22 cellular contexts compared by ENCODE assay signal in genomic region chr2:235925250-235925919, GRCh38.
DNase-seq lines count a peak whose midpoint lies in the region; ATAC-seq and TF ChIP-seq lines count a peak whose summit lies in the region.
"Had no signal": no experiment of that assay in that cellular context is flagged by ENCODE, and none has a peak within 500 bp of the region (broad histone marks: within the 10 kb centered on the region; RNA-seq: fewer than 3 reads in every experiment).

No MANE protein-coding gene starts in this region.

- H4K5ac ChIP-seq in IMR-90 (ENCODE audit: low read depth, low read length): no peak overlapping the region
- H4K5ac ChIP-seq in mesendoderm (ENCODE audit: low read length): no peak overlapping the region

- H2BK120ac ChIP-seq in IMR-90 (ENCODE audit: low read depth, low read length) (no peak overlapping the region), mesendoderm (ENCODE audit: low read depth, low read length) (no peak overlapping the region)

- WGBS in IMR-90 (ENCODE audit: extremely low coverage in 2 of 2, insufficient read length in 1 of 2), 2 experiments: 80% methylated on average over 1 of the region's 14 CpGs; no CpG with 5 or more reads in 1 of the 2 experiments
- no CpG with 5 or more reads among the region's 14 CpGs for WGBS in mesendoderm (ENCODE audit: extremely low coverage, insufficient coverage, low lambda C conversion rate)
- 80 to 83% methylated on average over 13 to 14 of the region's 14 CpGs for WGBS in esophagus squamous epithelium, 2 donors

- H3K27ac ChIP-seq in IMR-90 (ENCODE audit: insufficient read depth, low read length) (no peak overlapping the region), mesendoderm (ENCODE audit: low read depth, low read length) (no peak overlapping the region), esophagus squamous epithelium (no peak overlapping the region)
- H3K27ac ChIP-seq: A549; BLaER1 treated with 17β-estradiol and CSF1 and Interleukin-3, amounts not matched to agents 10 nM and 100 nM had no signal

- H2BK5ac ChIP-seq in IMR-90 (ENCODE audit: low read depth, low read length, poor library complexity, severe bottlenecking) (no peak overlapping the region), mesendoderm (ENCODE audit: low read length) (no peak overlapping the region)

- POLR2A ChIA-PET in IMR-90 (lab: Charles Lee; ENCODE audit: unreplicated experiment): no interaction called here

- DNase-seq in IMR-90 (no peak), T-helper 17 cell (no peak), mesendoderm (peak; percentile 5), renal cortical epithelial cell (ENCODE audit: low read depth) (peak; percentile 27), esophagus squamous epithelium (lab: John Stamatoyannopoulos, UW) (no peak)
- DNase-seq: 8988T; ACHN; AML-193; BE2C; Calu3; CD4-positive, alpha-beta memory T cell; COR-L47; DMS53; DMS79 treated with DMSO at 0.1 percent for 48 hours; GF-D8; GOT3; HFFc6 had no signal

- dilution Hi-C loops in IMR-90 (cut with HindIII; ENCODE audit: low sequenced_read_pairs, unreplicated experiment): no loop called here

- ATAC-seq in IMR-90 (ENCODE audit: low read depth) (no peak), T-helper 17 cell (no peak), HG03159 (IDR thresholded peaks at IDR 0.05; ENCODE audit: unreplicated experiment) (no peak), HG02938 (IDR thresholded peaks at IDR 0.05; ENCODE audit: unreplicated experiment) (no peak)
- ATAC-seq: A549 had no signal

- no peaks in the 10 kb centered on the region for H3K36me3 Mint-ChIP-seq in T-helper 17 cell (ENCODE audit: low read depth)
- H3K36me3 Mint-ChIP-seq: CD4-positive, alpha-beta memory T cell had no signal

- BruUV-seq in IMR-90 (replicated peaks; lab: Mats Ljungman, UMichigan): no TSS peak

- H3K23ac ChIP-seq in IMR-90 (ENCODE audit: low read depth, low read length) (no peak overlapping the region), mesendoderm (ENCODE audit: low read length) (no peak overlapping the region)

- H3K27me3 ChIP-seq in IMR-90 (ENCODE audit: control insufficient read depth, insufficient read depth, low read length): no peaks in the 10 kb centered on the region
- no peaks in the 10 kb centered on the region for H3K27me3 ChIP-seq in mesendoderm (ENCODE audit: insufficient read depth, low read length, poor library complexity)
- H3K27me3 ChIP-seq in esophagus squamous epithelium: no peaks in the 10 kb centered on the region
- H3K27me3 ChIP-seq: BE2C; BLaER1 treated with 17β-estradiol and CSF1 and Interleukin-3, amounts not matched to agents 10 nM and 100 nM had no signal

- H3K79me2 ChIP-seq in mesendoderm (ENCODE audit: control insufficient read depth, insufficient read depth, low read length): no peaks in the 10 kb centered on the region

- no peak overlapping the region for H2AFZ ChIP-seq in IMR-90 (replicated peaks; ENCODE audit: low read length, poor library complexity)

- H3K9ac ChIP-seq in IMR-90 (ENCODE audit: low read depth, low read length) (no peak overlapping the region), mesendoderm (ENCODE audit: low read length) (no peak overlapping the region)
- H3K9ac ChIP-seq: BLaER1 treated with 17β-estradiol and CSF1 and Interleukin-3, amounts not matched to agents 10 nM and 100 nM had no signal

- H3K4me3 ChIP-seq in IMR-90 (ENCODE audit: insufficient read depth, low read depth, low read length) (no peak overlapping the region), mesendoderm (ENCODE audit: low read length) (no peak overlapping the region), esophagus squamous epithelium (no peak overlapping the region)
- H3K4me3 ChIP-seq: A549; BLaER1 treated with 17β-estradiol and CSF1 and Interleukin-3, amounts not matched to agents 10 nM and 100 nM; HAP-1 had no signal

- H3K27me3 Mint-ChIP-seq in T-helper 17 cell: peaks cover 12% of the 10 kb centered on the region

- no peak overlapping the region for H3K4me3 Mint-ChIP-seq in T-helper 17 cell
- H3K4me3 Mint-ChIP-seq: CD4-positive, alpha-beta memory T cell; HFFc6 had no signal

- H2AK5ac ChIP-seq in IMR-90 (ENCODE audit: low read depth, low read length) (no peak overlapping the region), mesendoderm (ENCODE audit: low read length) (no peak overlapping the region)

- TF ChIP-seq POLR2A in IMR-90 (IDR thresholded peaks at IDR 0.05; ENCODE audit: low read depth, low read length): no peak
- TF ChIP-seq POLR2A in esophagus squamous epithelium (IDR thresholded peaks at IDR 0.05): no peak

- H2AK9ac ChIP-seq in IMR-90 (replicated peaks; ENCODE audit: low read depth, low read length, poor library complexity): no peak overlapping the region

- H2BK20ac ChIP-seq in IMR-90 (ENCODE audit: low read depth, low read length): no peak overlapping the region

- TF ChIP-seq CTCF in IMR-90 (conservative IDR thresholded peaks at IDR 0.05; ENCODE audit: low read depth, low read length) (no peak), esophagus squamous epithelium (IDR thresholded peaks at IDR 0.05) (no peak)

- H4K20me1 ChIP-seq in IMR-90 (ENCODE audit: insufficient read depth, low read length): no peaks in the 10 kb centered on the region; the same call in 1 of the 2 replicates
- H4K20me1 ChIP-seq: BLaER1 treated with 17β-estradiol and CSF1 and Interleukin-3, amounts not matched to agents 10 nM and 100 nM had no signal

- H3K14ac ChIP-seq in IMR-90 (replicated peaks; ENCODE audit: low read depth, low read length): no peak overlapping the region

- no peaks in the 10 kb centered on the region for H3K4me1 ChIP-seq in IMR-90 (ENCODE audit: control insufficient read depth, insufficient read depth, low read length)
- H3K4me1 ChIP-seq in mesendoderm (ENCODE audit: control insufficient read depth, low read depth, low read length): no peaks in the 10 kb centered on the region
- no peaks in the 10 kb centered on the region for H3K4me1 ChIP-seq in esophagus squamous epithelium
- H3K4me1 ChIP-seq: A549; BE2C; BLaER1 treated with 17β-estradiol and CSF1 and Interleukin-3, amounts not matched to agents 10 nM and 100 nM; HAP-1 had no signal

- H3K4ac ChIP-seq in IMR-90 (ENCODE audit: low read depth, low read length) (no peak overlapping the region), mesendoderm (ENCODE audit: low read depth, low read length) (no peak overlapping the region)

- in situ Hi-C loops in IMR-90 (cut with MboI; ENCODE audit: low sequenced_read_pairs): no loop called here

- no peak for TF ChIP-seq RAD21 in IMR-90 (IDR thresholded peaks at IDR 0.05; ENCODE audit: low read length)

- H3K79me1 ChIP-seq in IMR-90 (ENCODE audit: low read depth in 1 of 2, low read length in 2 of 2): no peaks in the 10 kb centered on the region
- no peaks in the 10 kb centered on the region for H3K79me1 ChIP-seq in mesendoderm (ENCODE audit: low read length)

- CTCF ChIA-PET in IMR-90 (lab: Yijun Ruan, JAX): no interaction called here

- peak overlapping the region; percentile 19 for H3K27ac Mint-ChIP-seq in T-helper 17 cell
- H3K27ac Mint-ChIP-seq: HFFc6 had no signal

- H3K9me1 ChIP-seq in IMR-90 (ENCODE audit: insufficient read depth, low read length): peaks cover 10% of the 10 kb centered on the region; the same call in 1 of the 2 replicates

- H4K8ac ChIP-seq in IMR-90 (ENCODE audit: low read depth in 2 of 2, low read length in 2 of 2) (no peak overlapping the region), mesendoderm (ENCODE audit: low read depth, low read length) (no peak overlapping the region)

- no peak overlapping the region for H4K91ac ChIP-seq in IMR-90 (ENCODE audit: insufficient read depth, low read depth, low read length)

- no peaks in the 10 kb centered on the region for H3K4me1 Mint-ChIP-seq in T-helper 17 cell
- H3K4me1 Mint-ChIP-seq: CD4-positive, alpha-beta memory T cell had no signal

- H3K56ac ChIP-seq in IMR-90 (ENCODE audit: extremely low read depth, insufficient read depth, low read length) (0 out of 2 replicates have a peak overlapping the region, but pooled peaks have one; percentile 12), mesendoderm (ENCODE audit: low read length) (no peak overlapping the region)

- H3K36me3 ChIP-seq in IMR-90 (ENCODE audit: control insufficient read depth, insufficient read depth, low read length): no peaks in the 10 kb centered on the region
- no peaks in the 10 kb centered on the region for H3K36me3 ChIP-seq in mesendoderm (ENCODE audit: control insufficient read depth, insufficient read depth, low read length)
- H3K36me3 ChIP-seq in esophagus squamous epithelium: peaks cover 0 to 10% (median 0%) of the 10 kb centered on the region in 3 donors
- H3K36me3 ChIP-seq: BE2C, HAP-1 had no signal

- intact Hi-C loops in IMR-90 (cut with micrococcal nuclease): no loop called here
- intact Hi-C loops in esophagus squamous epithelium (cut with DNase I): no loop called here

- no peak overlapping the region for H3K4me2 ChIP-seq in IMR-90 (ENCODE audit: low read depth, low read length)
- no peak overlapping the region for H3K4me2 ChIP-seq in mesendoderm (ENCODE audit: low read length)
- H3K4me2 ChIP-seq: A549; BLaER1 treated with 17β-estradiol and CSF1 and Interleukin-3, amounts not matched to agents 10 nM and 100 nM had no signal

- H2BK15ac ChIP-seq in IMR-90 (ENCODE audit: low read depth, low read length) (no peak overlapping the region), mesendoderm (replicated peaks; ENCODE audit: low read depth) (no peak overlapping the region)

- H3K9me3 ChIP-seq in IMR-90 (ENCODE audit: control insufficient read depth, insufficient read depth, low read length) (no peaks in the 10 kb centered on the region), T-helper 17 cell (ENCODE audit: control insufficient read depth, low read length, poor library complexity, severe bottlenecking) (no peaks in the 10 kb centered on the region), esophagus squamous epithelium (no peaks in the 10 kb centered on the region)
- H3K9me3 ChIP-seq: A549; BE2C; BLaER1 treated with 17β-estradiol and CSF1 and Interleukin-3, amounts not matched to agents 10 nM and 100 nM; HAP-1 had no signal

- no peak overlapping the region for H3K18ac ChIP-seq in IMR-90 (ENCODE audit: low read depth, low read length)
- no peak overlapping the region for H3K18ac ChIP-seq in mesendoderm (ENCODE audit: low read length)

TF ChIP-seq in IMR-90, 13 proteins besides CTCF, POLR2A, EP300 and RAD21:
- TF ChIP-seq, protein P1, sequence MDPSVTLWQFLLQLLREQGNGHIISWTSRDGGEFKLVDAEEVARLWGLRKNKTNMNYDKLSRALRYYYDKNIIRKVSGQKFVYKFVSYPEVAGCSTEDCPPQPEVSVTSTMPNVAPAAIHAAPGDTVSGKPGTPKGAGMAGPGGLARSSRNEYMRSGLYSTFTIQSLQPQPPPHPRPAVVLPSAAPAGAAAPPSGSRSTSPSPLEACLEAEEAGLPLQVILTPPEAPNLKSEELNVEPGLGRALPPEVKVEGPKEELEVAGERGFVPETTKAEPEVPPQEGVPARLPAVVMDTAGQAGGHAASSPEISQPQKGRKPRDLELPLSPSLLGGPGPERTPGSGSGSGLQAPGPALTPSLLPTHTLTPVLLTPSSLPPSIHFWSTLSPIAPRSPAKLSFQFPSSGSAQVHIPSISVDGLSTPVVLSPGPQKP (IDR thresholded peaks at IDR 0.05; ENCODE audit: borderline replicate concordance, low read depth, low read length): no peak

Comparison
In these comparisons a context has a peak if more than half of its experiments do, and no peak if none do; other contexts are left out.
1. DNase-seq: peak in mesendoderm (single experiment) and renal cortical epithelial cell (single experiment); none in IMR-90 (single experiment), T-helper 17 cell (0 of 3) and esophagus squamous epithelium (single experiment).